Comparison of ENCODE assay signal across 8 cellular contexts in the genomic region with DNA sequence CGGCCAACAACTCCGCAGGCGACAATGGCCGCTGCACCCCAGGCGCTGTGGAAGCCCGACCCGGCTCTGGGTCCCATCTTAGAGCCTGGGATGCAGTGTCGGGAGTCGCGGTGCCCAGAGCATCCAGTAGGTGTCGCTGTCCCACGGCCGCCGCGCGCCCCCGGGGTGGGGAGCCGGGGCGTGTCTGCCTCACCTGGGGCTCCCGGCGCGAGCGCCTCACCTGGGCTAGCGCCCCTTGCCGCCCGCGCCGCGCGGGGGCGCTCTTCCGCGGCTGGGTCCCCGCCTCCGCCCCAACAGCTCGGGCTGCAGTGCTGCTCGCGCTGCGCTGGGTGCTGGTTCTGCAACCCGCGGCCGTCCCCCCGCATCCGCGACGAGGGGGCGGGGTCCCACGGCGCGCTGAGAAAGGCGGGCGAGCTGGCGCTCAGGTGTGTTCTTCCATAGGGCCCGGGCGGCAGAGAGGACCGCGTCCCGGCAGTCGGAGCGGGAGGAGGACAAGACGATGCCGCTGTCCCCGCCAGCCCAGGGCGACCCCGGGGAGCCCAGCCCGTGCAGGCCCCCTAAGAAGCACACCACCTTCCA. TPM values are rescaled to one million over a fixed set of nuclear protein-coding genes. Genes with fewer than 3 reads are reported as not detected.
A peak's percentile ranks its signal among the peaks of the same experiment; 100 is the strongest.
DNase-seq lines count a peak whose midpoint lies in the region; ATAC-seq and TF ChIP-seq lines count a peak whose summit lies in the region.

Gene CRYBG1, plus strand, starts transcription at position 308 of the 579 bp plus-strand sequence. Its CDS starts 192 bp downstream, at position 500.

- H3K4me1 Mint-ChIP-seq in stimulated activated naive B cell treated with anti-CD40 and anti-IgM and Interleukin-4, amounts not matched to agents 10 μg/mL and 1 μg/mL and 100 μg/mL, for 72 hours: peaks cover 8 to 13% of the 10 kb centered on the region in 2 donors

- ATAC-seq in GM18505 (IDR thresholded peaks at IDR 0.05; ENCODE audit: unreplicated experiment) (peak; percentile 75), HG03097 (IDR thresholded peaks at IDR 0.05; ENCODE audit: low FRiP score, unreplicated experiment) (peak; percentile 56), HG02840 (IDR thresholded peaks at IDR 0.05; ENCODE audit: low FRiP score, unreplicated experiment) (no peak)
- peak; percentile 78 to 83 for ATAC-seq in stimulated activated naive B cell treated with anti-CD40 and anti-IgM and Interleukin-4, amounts not matched to agents 10 μg/mL and 1 μg/mL and 100 μg/mL, for 72 hours (replicated peaks)

- peak within 1 kb of the TSS; percentile 72 for H3K27ac ChIP-seq in epithelial cell of prostate

- no peak for TF ChIP-seq POLR2A in GM18505 (IDR thresholded peaks at IDR 0.05; ENCODE audit: borderline replicate concordance, extremely low read depth, insufficient read depth, insufficient read length)

- no peaks in the 10 kb centered on the region for H3K36me3 Mint-ChIP-seq in stimulated activated naive B cell treated with anti-CD40 and anti-IgM and Interleukin-4, amounts not matched to agents 10 μg/mL and 1 μg/mL and 100 μg/mL, for 72 hours

- H3K4me3 Mint-ChIP-seq in stimulated activated naive B cell treated with anti-CD40 and anti-IgM and Interleukin-4, amounts not matched to agents 10 μg/mL and 1 μg/mL and 100 μg/mL, for 72 hours: peak within 1 kb of the TSS; percentile 87

- H3K27ac Mint-ChIP-seq in stimulated activated naive B cell treated with anti-CD40 and anti-IgM and Interleukin-4, amounts not matched to agents 10 μg/mL and 1 μg/mL and 100 μg/mL, for 72 hours: peak within 1 kb of the TSS; percentile 83

- H3K27me3 Mint-ChIP-seq in stimulated activated naive B cell treated with anti-CD40 and anti-IgM and Interleukin-4, amounts not matched to agents 10 μg/mL and 1 μg/mL and 100 μg/mL, for 72 hours: peaks cover 37 to 45% of the 10 kb centered on the region in 2 donors

- peak; percentile 95 for DNase-seq in NCI-H748 (lab: John Stamatoyannopoulos, UW; ENCODE audit: unreplicated experiment)
- DNase-seq in activated CD8-positive, alpha-beta memory T cell treated with anti-CD3 and anti-CD28 coated beads, Interleukin-2, amount 50 U/mL, for 48 hours: peak; percentile 92
- no peak for DNase-seq in epithelial cell of prostate (ENCODE audit: low read depth, low spot score)
- DNase-seq in myocyte (ENCODE audit: low read depth): peak; percentile 37
- DNase-seq in stimulated activated naive B cell treated with anti-CD40 and anti-IgM and Interleukin-4, amounts not matched to agents 10 μg/mL and 1 μg/mL and 100 μg/mL, for 72 hours: peak; percentile 33

- H3K9me3 Mint-ChIP-seq in stimulated activated naive B cell treated with anti-CD40 and anti-IgM and Interleukin-4, amounts not matched to agents 10 μg/mL and 1 μg/mL and 100 μg/mL, for 72 hours: no peaks in the 10 kb centered on the region

RNA-seq across cellular contexts. Expression of gene CRYBG1, which starts in this region (rescaled TPM):
- 2.2 and 5.5 TPM in 2 replicates for total RNA-seq in myocyte
- 0.64 TPM for polyA plus RNA-seq in myocyte (2012)
